ENCODE assay signal across 1 cellular context in genomic region chr15:78753359-78753659, GRCh38.
TF ChIP-seq lines count a peak whose summit lies in the region.

No MANE protein-coding gene starts in this region.

TF ChIP-seq in SK-N-SH, 30 proteins besides CTCF, POLR2A, EP300 and RAD21:
- TF ChIP-seq MXI1 (IDR thresholded peaks at IDR 0.05; ENCODE audit: low read depth, low read length) (peak; percentile 63), RCOR1 (IDR thresholded peaks at IDR 0.05; ENCODE audit: low read length) (peak; percentile 7; the same call in 1 of the 2 replicates)
